Comparison of ENCODE assay signal across 8 cellular contexts in the genomic region with DNA sequence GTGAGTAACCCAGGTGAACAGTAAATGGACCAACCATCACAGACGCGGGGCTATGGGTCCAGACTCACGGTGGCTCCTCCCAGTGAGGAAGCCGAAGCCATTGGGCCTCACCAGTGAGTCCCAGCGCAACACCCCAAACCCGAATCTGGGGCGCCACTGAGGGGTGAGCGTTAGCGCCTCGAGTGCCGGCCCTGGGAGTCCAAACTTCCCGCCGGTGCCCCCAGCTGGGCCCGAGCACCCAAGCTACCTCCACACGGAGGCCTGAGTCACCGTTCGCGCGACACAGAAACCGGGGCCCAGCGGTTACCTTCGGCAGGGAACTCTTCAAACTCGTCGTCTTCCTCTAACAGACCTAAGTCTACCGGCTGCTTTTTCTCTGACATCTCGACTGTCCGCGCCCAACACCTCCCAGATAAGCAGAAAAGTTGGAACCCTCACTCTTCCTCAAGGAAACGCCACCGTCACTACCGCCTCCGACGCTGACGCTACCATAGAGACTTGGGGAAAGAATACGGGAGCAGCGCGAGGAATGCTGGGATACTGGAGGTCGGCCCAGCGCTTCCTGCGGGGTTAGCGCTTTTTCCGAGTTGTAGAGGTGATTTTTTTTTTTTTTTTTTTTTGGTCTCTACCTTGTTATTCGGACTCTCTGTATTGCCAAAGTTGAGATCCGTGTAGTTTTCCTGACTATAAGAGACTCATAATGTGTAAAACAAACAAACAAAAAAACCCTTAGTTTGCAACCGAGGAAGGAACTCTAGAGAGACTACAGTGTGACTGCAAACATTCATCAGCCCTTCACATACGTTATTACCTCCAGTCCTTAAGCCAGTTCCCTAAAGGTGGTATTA. TPM values are rescaled to one million over a fixed set of nuclear protein-coding genes. Genes with fewer than 3 reads are reported as not detected.
DNase-seq lines count a peak whose midpoint lies in the region; ATAC-seq and TF ChIP-seq lines count a peak whose summit lies in the region.

SEM1 (minus strand) TSS at position 466 of the 848 bp plus-strand sequence; CDS start at position 383, 83 bp downstream.

- H3K4me3 ChIP-seq in lung = peak within 1 kb of the TSS; percentile 78

- peaks cover 20% of the 10 kb centered on the region for H3K36me3 Mint-ChIP-seq in activated CD8-positive, alpha-beta T cell treated with anti-CD3 and anti-CD28 coated beads for 36 hours (ENCODE audit: low read depth)

- peak within 1 kb of the TSS; percentile 92 for H3K4me3 Mint-ChIP-seq in activated CD8-positive, alpha-beta T cell treated with anti-CD3 and anti-CD28 coated beads for 36 hours

- peaks cover 2 to 13% of the 10 kb centered on the region in 2 donors for H3K4me1 ChIP-seq in lung (ENCODE audit: control insufficient read depth in 2 of 2, insufficient read depth in 2 of 2, low read length in 2 of 2)

- peaks cover 0 to 6% of the 10 kb centered on the region in 2 donors for H3K9me3 ChIP-seq in lung (ENCODE audit: control insufficient read depth in 2 of 2, insufficient read depth in 1 of 2, low read length in 1 of 2)

- no peak for TF ChIP-seq CTCF in activated CD8-positive, alpha-beta T cell treated with anti-CD3 and anti-CD28 coated beads for 36 hours (IDR thresholded peaks at IDR 0.05)
- no peak for TF ChIP-seq CTCF in lung (IDR thresholded peaks at IDR 0.05; ENCODE audit: control extremely low read depth, extremely low read depth)

- H3K36me3 ChIP-seq in lung (ENCODE audit: control insufficient read depth in 2 of 2, insufficient read depth in 2 of 2, low read length in 2 of 2) = peaks cover 0 to 2% of the 10 kb centered on the region in 2 donors

- peak within 1 kb of the TSS; percentile 95 for H3K27ac Mint-ChIP-seq in activated CD8-positive, alpha-beta T cell treated with anti-CD3 and anti-CD28 coated beads for 36 hours

- intact Hi-C loops in activated CD8-positive, alpha-beta T cell treated with anti-CD3 and anti-CD28 coated beads for 36 hours (cut with micrococcal nuclease) = no loop called here

- 1% methylated on average over 46 of the region's 46 CpGs for WGBS in lung, 2 donors

- ATAC-seq in GM19351 (IDR thresholded peaks at IDR 0.05; ENCODE audit: unreplicated experiment) (peak; percentile 88), HG03521 (IDR thresholded peaks at IDR 0.05; ENCODE audit: unreplicated experiment) (peak; percentile 82), lung (ENCODE audit: insufficient read depth, low FRiP score) (peak; percentile 96)
- peak; percentile 91 for ATAC-seq in activated CD8-positive, alpha-beta T cell treated with anti-CD3 and anti-CD28 coated beads for 36 hours

- peaks cover 29% of the 10 kb centered on the region for H3K4me1 Mint-ChIP-seq in activated CD8-positive, alpha-beta T cell treated with anti-CD3 and anti-CD28 coated beads for 36 hours (ENCODE audit: low read depth)

- DNase-seq in CD1c-positive myeloid dendritic cell (ENCODE audit: extremely low spot score) (peak; percentile 78), NCI-H774 (lab: John Stamatoyannopoulos, UW) (peak; percentile 88), lung (ENCODE audit: low spot score) (peak; percentile 83)
- peak; percentile 82 for DNase-seq in activated CD8-positive, alpha-beta T cell treated with anti-CD3 and anti-CD28 coated beads for 36 hours
- peak; percentile 23 for DNase-seq in effector CD8-positive, alpha-beta T cell (lab: John Stamatoyannopoulos, UW)
- peak; percentile 41 to 50 (median 45) for DNase-seq in stimulated activated CD4-positive, alpha-beta T cell treated with anti-CD3 and anti-CD28 coated beads, TNF-alpha, amount 100 ng/mL, for 4 hours (ENCODE audit: low read depth in 3 of 3)

- H3K27me3 ChIP-seq in lung (ENCODE audit: control insufficient read depth, insufficient read depth) = no peaks in the 10 kb centered on the region

- no peaks in the 10 kb centered on the region for H3K27me3 Mint-ChIP-seq in activated CD8-positive, alpha-beta T cell treated with anti-CD3 and anti-CD28 coated beads for 36 hours

- CTCF ChIA-PET in activated CD8-positive, alpha-beta T cell treated with anti-CD3 and anti-CD28 coated beads for 36 hours (lab: Charles Lee) = no interaction called here

- peaks cover 8% of the 10 kb centered on the region for H3K9me3 Mint-ChIP-seq in activated CD8-positive, alpha-beta T cell treated with anti-CD3 and anti-CD28 coated beads for 36 hours

- peak within 1 kb of the TSS; percentile 84 to 98 for H3K27ac ChIP-seq in lung (ENCODE audit: low read depth in 1 of 2, low read length in 1 of 2)

- POLR2A ChIA-PET in activated CD8-positive, alpha-beta T cell treated with anti-CD3 and anti-CD28 coated beads for 36 hours (lab: Charles Lee) = no interaction called here

RNA-seq across cellular contexts. Expression of gene SEM1, which starts in this region (rescaled TPM):
- total RNA-seq in activated CD8-positive, alpha-beta T cell treated with anti-CD3 and anti-CD28 coated beads for 36 hours = 10 to 100 TPM; 34.7 to 36.4 TPM
- 10 to 100 TPM; 47.0 to 71.1 TPM for total RNA-seq in lung
- polyA plus RNA-seq in lung = 100 to 1,000 TPM in 1 of 2 donors, 10 to 100 TPM in 1; 57.0 to 190 TPM

Comparison
In these comparisons a context has a peak if more than half of its experiments do, and no peak if none do; other contexts are left out.
1. Peak in every context shown above with its lines: DNase-seq, ATAC-seq, H3K4me3 ChIP-seq and H3K27ac ChIP-seq.
2. DNase-seq: peak in every context shown above with its lines; median percentile 88 in NCI-H774; 83 in lung; 82 in activated CD8-positive, alpha-beta T cell treated with anti-CD3 and anti-CD28 coated beads for 36 hours; 78 in CD1c-positive myeloid dendritic cell; 45 in stimulated activated CD4-positive, alpha-beta T cell treated with anti-CD3 and anti-CD28 coated beads, TNF-alpha, amount 100 ng/mL, for 4 hours; 23 in effector CD8-positive, alpha-beta T cell.